29 cellular contexts compared by ENCODE assay signal in the genomic region with DNA sequence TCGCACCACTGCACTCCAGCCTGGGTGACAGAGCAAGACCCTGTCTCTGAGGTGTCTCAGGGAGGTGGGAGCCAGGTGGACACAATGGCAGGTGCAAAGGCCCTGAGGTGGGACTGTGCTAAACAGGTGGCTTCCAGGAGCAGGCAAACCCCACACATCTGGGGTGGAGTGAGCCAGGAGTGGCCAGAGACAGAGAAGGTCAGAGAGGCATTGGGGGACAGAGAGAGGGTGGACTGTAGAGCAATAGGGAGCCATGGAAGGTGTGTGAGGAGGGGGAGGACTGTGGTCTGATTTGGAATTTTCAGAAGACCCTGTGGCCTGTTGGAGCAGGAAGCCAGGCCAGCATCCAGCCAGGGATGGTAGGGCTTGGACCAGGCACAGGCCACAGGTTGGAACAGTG. TPM values are rescaled to one million over a fixed set of nuclear protein-coding genes. Genes with fewer than 3 reads are reported as not detected.
"Had no signal": no experiment of that assay in that cellular context is flagged by ENCODE, and none has a peak within 500 bp of the region (broad histone marks: within the 10 kb centered on the region; RNA-seq: fewer than 3 reads in every experiment).

No MANE protein-coding gene starts in this region.

- H2AFZ ChIP-seq: parathyroid adenoma had no signal

- H3K4me1 ChIP-seq: foreskin keratinocyte, testis had no signal

- H3K9ac ChIP-seq: parathyroid adenoma had no signal

- H3K27ac ChIP-seq: foreskin keratinocyte, left lung, lower lobe of right lung, parathyroid adenoma, psoas muscle, spleen, testis, tibial nerve, upper lobe of right lung, vagina had no signal

- H3K9me3 Mint-ChIP-seq: endodermal cell; immature natural killer cell; memory B cell; natural killer cell; neural crest cell; stimulated activated naive B cell treated with anti-CD40 and anti-IgM and Interleukin-4, amounts not matched to agents 10 μg/mL and 1 μg/mL and 100 μg/mL, for 72 hours; stimulated activated naive CD8-positive, alpha-beta T cell treated with anti-CD3 and anti-CD28 coated beads, Interleukin-15, amount 100 ng/mL, for 72 hours had no signal

- H3K9me3 ChIP-seq: left lung, lower lobe of right lung, psoas muscle, spleen, testis, tibial nerve, upper lobe of right lung, vagina had no signal

- DNase-seq: effector CD4-positive, alpha-beta T cell; endodermal cell; erythroblast; foreskin keratinocyte; immature natural killer cell; left lung; lower lobe of right lung; natural killer cell; nucleus accumbens; psoas muscle; retina; spleen; stimulated activated CD4-positive, alpha-beta T cell treated with anti-CD3 and anti-CD28 coated beads, Interleukin-15, amount 100 ng/mL, for 24 hours; stimulated activated CD4-positive, alpha-beta T cell treated with anti-CD3 and anti-CD28 coated beads, Interleukin-1b, Interleukin-23, amount 100 ng/mL, for 48 hours; stimulated activated CD4-positive, alpha-beta T cell treated with anti-CD3 and anti-CD28 coated beads, Interleukin-4, amount 100 ng/mL, for 24 hours; stimulated activated naive B cell treated with anti-CD40 and anti-IgM and Interleukin-4, amounts not matched to agents 10 μg/mL and 1 μg/mL and 100 μg/mL, for 72 hours; stimulated activated naive CD8-positive, alpha-beta T cell treated with anti-CD3 and anti-CD28 coated beads, Interleukin-15, amount 100 ng/mL, for 72 hours; testis; upper lobe of right lung had no signal

- H3K4me3 Mint-ChIP-seq: endodermal cell; immature natural killer cell; memory B cell; mesothelial cell of epicardium; natural killer cell; neural crest cell; stimulated activated naive B cell treated with anti-CD40 and anti-IgM and Interleukin-4, amounts not matched to agents 10 μg/mL and 1 μg/mL and 100 μg/mL, for 72 hours; stimulated activated naive CD8-positive, alpha-beta T cell treated with anti-CD3 and anti-CD28 coated beads, Interleukin-15, amount 100 ng/mL, for 72 hours had no signal

- H3K27me3 ChIP-seq: foreskin keratinocyte, left lung, testis, tibial nerve, upper lobe of right lung, vagina had no signal

- H3K36me3 Mint-ChIP-seq: natural killer cell had no signal

- H3K27ac Mint-ChIP-seq: endodermal cell, immature natural killer cell, memory B cell, mesothelial cell of epicardium, natural killer cell had no signal

- ATAC-seq: foreskin keratinocyte; left lung; lower lobe of right lung; natural killer cell; psoas muscle; sciatic nerve; stimulated activated naive B cell treated with anti-CD40 and anti-IgM and Interleukin-4, amounts not matched to agents 10 μg/mL and 1 μg/mL and 100 μg/mL, for 72 hours; stimulated activated naive CD8-positive, alpha-beta T cell treated with anti-CD3 and anti-CD28 coated beads, Interleukin-15, amount 100 ng/mL, for 72 hours; upper lobe of right lung had no signal

- H3K4me3 ChIP-seq: left lung, lower lobe of right lung, psoas muscle, spleen, testis, tibial nerve, upper lobe of right lung, vagina had no signal

- H3K36me3 ChIP-seq: left lung, lower lobe of right lung, tibial nerve, upper lobe of right lung, vagina had no signal

- H3K79me2 ChIP-seq: parathyroid adenoma had no signal

RNA-seq across cellular contexts. Expression of a gene that starts 4.7 kb away (rescaled TPM):
- total RNA-seq: dermis microvascular lymphatic vessel endothelial cell, myocyte, skeletal muscle tissue, vagina had no signal
